Comparison of ENCODE assay signal across 18 cellular contexts in the genomic region with DNA sequence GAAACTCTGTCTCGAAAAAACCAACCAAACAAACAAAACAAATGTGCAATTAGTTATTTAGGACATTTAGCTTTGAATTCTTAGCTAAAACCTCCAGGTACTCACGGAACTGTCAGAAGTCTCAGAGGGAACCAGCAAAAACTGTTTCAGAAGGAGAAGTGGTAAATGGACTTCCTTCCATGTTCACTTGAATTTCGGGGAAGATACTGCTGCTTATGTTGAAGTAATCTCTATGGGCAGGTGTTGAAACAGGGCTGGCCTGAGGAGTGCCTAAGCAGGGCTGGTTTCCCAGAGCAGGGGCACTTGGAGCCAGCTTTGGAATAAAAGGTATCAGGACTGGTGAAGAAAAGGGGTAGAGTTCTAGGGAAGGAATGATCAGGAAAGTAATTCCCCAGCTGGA. TPM values are rescaled to one million over a fixed set of nuclear protein-coding genes. Genes with fewer than 3 reads are reported as not detected.
DNase-seq lines count a peak whose midpoint lies in the region; ATAC-seq and TF ChIP-seq lines count a peak whose summit lies in the region.
"Had no signal": no experiment of that assay in that cellular context is flagged by ENCODE, and none has a peak within 500 bp of the region (broad histone marks: within the 10 kb centered on the region; RNA-seq: fewer than 3 reads in every experiment).

No MANE protein-coding gene starts in this region.

- no peaks in the 10 kb centered on the region for H3K9me3 Mint-ChIP-seq in CD4-positive, alpha-beta T cell
- H3K9me3 Mint-ChIP-seq in nephron (no peaks in the 10 kb centered on the region), Calu3 (ENCODE audit: low read depth, unreplicated experiment) (no peaks in the 10 kb centered on the region)
- H3K9me3 Mint-ChIP-seq: activated naive CD8-positive, alpha-beta T cell treated with anti-CD3 and anti-CD28 coated beads, Interleukin-2, amount 10 ng/mL, durations not matched to agents 7 days and 5 days; effector memory CD8-positive, alpha-beta T cell had no signal

- no peaks in the 10 kb centered on the region for H3K27me3 Mint-ChIP-seq in CD4-positive, alpha-beta T cell
- no peaks in the 10 kb centered on the region for H3K27me3 Mint-ChIP-seq in nephron (ENCODE audit: low read depth)
- no peaks in the 10 kb centered on the region for H3K27me3 Mint-ChIP-seq in Calu3 (ENCODE audit: unreplicated experiment)

- peak overlapping the region; percentile 34; the same call in 1 of the 2 replicates for H2AFZ ChIP-seq in Loucy (ENCODE audit: low read length)

- peaks cover 15% of the 10 kb centered on the region for H3K4me1 ChIP-seq in Loucy (ENCODE audit: insufficient read depth, low read length, poor library complexity, severe bottlenecking)
- H3K4me1 ChIP-seq: BE2C had no signal

- H3K27ac ChIP-seq in CD4-positive, alpha-beta T cell (ENCODE audit: low read depth, low read length), result no peak overlapping the region

- H3F3A ChIP-seq in Loucy (ENCODE audit: low read depth), result 0 out of 2 replicates have a peak, but pooled peaks cover 10% of the 10 kb centered on the region

- intact Hi-C loops in CD4-positive, alpha-beta T cell (cut with DNase I, micrococcal nuclease), result loop anchor here in 1 of 2 experiments (1.0 to 10.0 kb wide), 9 partner anchors 33 to 1684 kb away; a partner anchor contains a TSS
- intact Hi-C loops in Calu3 (cut with micrococcal nuclease; ENCODE audit: unreplicated experiment), result no loop called here

- H3K4me3 Mint-ChIP-seq in CD4-positive, alpha-beta T cell, result peak overlapping the region; percentile 50
- peak overlapping the region in 2 of 3 experiments; percentile 4 to 99 for H3K4me3 Mint-ChIP-seq in nephron
- H3K4me3 Mint-ChIP-seq in Calu3 (ENCODE audit: low read depth, unreplicated experiment), result no peak overlapping the region
- H3K4me3 Mint-ChIP-seq: activated naive CD8-positive, alpha-beta T cell treated with anti-CD3 and anti-CD28 coated beads, Interleukin-2, amount 10 ng/mL, durations not matched to agents 7 days and 5 days had no signal

- DNase-seq in CD4-positive, alpha-beta T cell, result no peak
- peak; percentile 34 for DNase-seq in UCSD-AML1 (lab: John Stamatoyannopoulos, UW; ENCODE audit: unreplicated experiment)
- no peak for DNase-seq in middle frontal gyrus (ENCODE audit: extremely low spot score, low spot score)
- DNase-seq in DMS153 (lab: John Stamatoyannopoulos, UW), result no peak
- no peak for DNase-seq in Calu3
- DNase-seq: activated naive CD8-positive, alpha-beta T cell treated with anti-CD3 and anti-CD28 coated beads, Interleukin-2, amount 10 ng/mL, durations not matched to agents 7 days and 5 days; BE2C; caudate nucleus; DMS79; effector memory CD8-positive, alpha-beta T cell; GOT3; hypothalamus; NCI-H2081 treated with DMSO at 0.1 percent for 48 hours; NCI-H526 treated with DMSO at 0.1 percent for 48 hours had no signal

- peaks cover 23% of the 10 kb centered on the region for H3K4me1 Mint-ChIP-seq in CD4-positive, alpha-beta T cell (ENCODE audit: low read depth)
- H3K4me1 Mint-ChIP-seq in nephron (peaks cover 28% of the 10 kb centered on the region), Calu3 (ENCODE audit: low read depth, unreplicated experiment) (peaks cover 30% of the 10 kb centered on the region)

- no peaks in the 10 kb centered on the region for H3K9me3 ChIP-seq in CD4-positive, alpha-beta T cell (ENCODE audit: control insufficient read depth, low read length)
- no peaks in the 10 kb centered on the region for H3K9me3 ChIP-seq in Loucy (ENCODE audit: insufficient read depth, low read depth, low read length)
- H3K9me3 ChIP-seq: BE2C had no signal

- peaks cover 3% of the 10 kb centered on the region for H4K20me1 ChIP-seq in Loucy (ENCODE audit: insufficient read depth, low read length, poor library complexity, severe bottlenecking)

- no peaks in the 10 kb centered on the region for H3K36me3 ChIP-seq in Loucy (ENCODE audit: insufficient read depth, low read length)

- POLR2A ChIA-PET in CD4-positive, alpha-beta T cell (lab: Charles Lee), result interaction anchor here (1.2 kb wide), 1 partner anchor 27 kb away, joined by 3 read pairs; no protein-coding TSS in a partner anchor

- TF ChIP-seq CTCF in CD4-positive, alpha-beta T cell (IDR thresholded peaks at IDR 0.05), result no peak
- TF ChIP-seq CTCF in Loucy (conservative IDR thresholded peaks at IDR 0.05; ENCODE audit: low read length) (no peak), nephron (IDR thresholded peaks at IDR 0.05; ENCODE audit: unreplicated experiment in 3 of 3) (no peak), Calu3 (IDR thresholded peaks at IDR 0.05; ENCODE audit: unreplicated experiment) (no peak)

- CTCF ChIA-PET in CD4-positive, alpha-beta T cell (lab: Charles Lee), result interaction anchor here (0.7 kb wide), 1 partner anchor 607 kb away, joined by 3 read pairs; no protein-coding TSS in a partner anchor
- CTCF ChIA-PET in Calu3 (lab: Charles Lee), result interaction anchor here (0.6 to 1.1 kb wide), 2 partner anchors 10 to 28 kb away, joined by 3 read pairs; no protein-coding TSS in a partner anchor

- H3K9ac ChIP-seq in Loucy (ENCODE audit: low read depth, low read length, poor library complexity, severe bottlenecking), result no peak overlapping the region

- H3K27ac Mint-ChIP-seq in CD4-positive, alpha-beta T cell, result peak overlapping the region; percentile 85
- H3K27ac Mint-ChIP-seq in nephron (no peak overlapping the region), Calu3 (ENCODE audit: unreplicated experiment) (no peak overlapping the region)
- H3K27ac Mint-ChIP-seq: activated naive CD8-positive, alpha-beta T cell treated with anti-CD3 and anti-CD28 coated beads, Interleukin-2, amount 10 ng/mL, durations not matched to agents 7 days and 5 days; effector memory CD8-positive, alpha-beta T cell had no signal

- no peak for ATAC-seq in CD4-positive, alpha-beta T cell (ENCODE audit: poor library complexity)
- no peak for ATAC-seq in GM21528 (IDR thresholded peaks at IDR 0.05; ENCODE audit: low FRiP score, unreplicated experiment)
- ATAC-seq: effector memory CD8-positive, alpha-beta T cell; left lobe of liver had no signal

- H3K9me2 ChIP-seq in Loucy (replicated peaks; ENCODE audit: low read depth, low read length), result no peaks in the 10 kb centered on the region

- H3K4me2 ChIP-seq in Loucy (ENCODE audit: low read depth, low read length, poor library complexity, severe bottlenecking), result no peak overlapping the region

- no peaks in the 10 kb centered on the region for H3K36me3 Mint-ChIP-seq in CD4-positive, alpha-beta T cell (ENCODE audit: low read depth)
- no peaks in the 10 kb centered on the region for H3K36me3 Mint-ChIP-seq in nephron (ENCODE audit: low read depth)
- peaks cover 17% of the 10 kb centered on the region for H3K36me3 Mint-ChIP-seq in Calu3 (ENCODE audit: insufficient read depth, unreplicated experiment)

- H3K27me3 ChIP-seq in CD4-positive, alpha-beta T cell (ENCODE audit: control insufficient read depth, insufficient read depth, low read length), result no peaks in the 10 kb centered on the region
- H3K27me3 ChIP-seq in Loucy (ENCODE audit: insufficient read depth, low read length, poor library complexity, severe bottlenecking), result no peaks in the 10 kb centered on the region
- H3K27me3 ChIP-seq: BE2C had no signal

- BruUV-seq in Calu3 (replicated peaks; lab: Mats Ljungman, UMichigan), result no TSS peak

- no peak overlapping the region for H3K4me3 ChIP-seq in Loucy (ENCODE audit: low read length, poor library complexity, severe bottlenecking)

- peaks cover 23% of the 10 kb centered on the region for H3K79me2 ChIP-seq in Loucy (ENCODE audit: insufficient read depth, low read length)

RNA-seq across cellular contexts. Expression of a gene that starts 2.4 kb away (rescaled TPM):
- 1 to 10 TPM; 6.6 to 7.4 TPM for total RNA-seq in CD4-positive, alpha-beta T cell
- 19.2 TPM in 2 replicates for total RNA-seq in Calu3 (2022)
